ENCODE assay signal across 8 cellular contexts in the genomic region with DNA sequence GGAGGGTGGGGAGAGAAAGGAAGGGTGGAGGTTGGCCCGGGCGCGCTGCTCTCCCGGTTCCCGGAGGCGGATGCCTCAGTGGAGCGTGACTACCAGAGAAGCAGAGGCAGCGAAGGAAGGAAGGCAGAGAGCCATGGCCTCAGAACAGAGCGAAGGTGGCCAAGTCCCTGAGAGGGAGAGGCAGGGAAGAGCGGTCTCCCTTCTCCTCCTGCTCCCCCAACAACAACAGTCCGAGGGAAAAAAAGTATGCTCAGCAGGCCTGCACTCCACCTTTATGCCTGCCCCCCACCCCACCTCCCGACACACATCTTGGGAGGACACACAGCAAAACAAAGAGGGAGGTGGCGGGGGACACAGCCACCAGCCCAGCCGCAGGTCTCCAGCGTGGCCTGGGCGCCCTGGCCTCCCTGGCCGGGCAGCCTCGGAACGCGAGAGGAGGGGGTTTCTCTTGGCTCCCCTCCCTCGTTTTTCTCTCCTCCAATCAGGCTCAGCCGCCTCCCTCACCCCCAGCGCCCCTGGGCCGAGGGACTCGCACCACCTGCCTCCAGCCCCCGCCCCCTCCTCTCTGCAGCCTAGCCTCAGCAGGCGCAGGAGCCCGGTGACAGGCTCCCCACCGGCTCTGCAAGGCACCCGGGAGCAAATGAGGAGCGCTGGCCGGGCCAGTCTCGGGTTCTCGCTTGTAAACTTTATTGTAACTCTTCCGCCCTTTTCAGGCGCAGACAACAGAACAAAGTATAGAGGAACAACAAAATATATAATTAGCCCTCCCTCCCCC. TPM values are rescaled to one million over a fixed set of nuclear protein-coding genes. Genes with fewer than 3 reads are reported as not detected.
DNase-seq lines count a peak whose midpoint lies in the region; ATAC-seq and TF ChIP-seq lines count a peak whose summit lies in the region.

No MANE protein-coding gene starts in this region.

- H3K4me3 ChIP-seq in HUES6 (ENCODE audit: low read depth, low read length) (peak overlapping the region; percentile 54), WI38 (ENCODE audit: low read depth, low read length) (peak overlapping the region; percentile 20), mesodermal cell (ENCODE audit: extremely low read depth, insufficient read depth, low read length, poor library complexity, severe bottlenecking) (peak overlapping the region; percentile 45)

- intact Hi-C loops in CD4-positive, alpha-beta T cell (cut with DNase I, micrococcal nuclease): loop anchor here in 1 of 2 experiments (5.0 to 10.0 kb wide), 2 partner anchors 275 to 767 kb away; a partner anchor contains a TSS

- peaks cover 55% of the 10 kb centered on the region for H3K4me1 Mint-ChIP-seq in CD4-positive, alpha-beta T cell (ENCODE audit: low read depth)

- no peak for ATAC-seq in CD4-positive, alpha-beta T cell (ENCODE audit: poor library complexity)
- ATAC-seq in HG03520 (IDR thresholded peaks at IDR 0.05; ENCODE audit: unreplicated experiment): no peak

- H3K36me3 ChIP-seq in HUES6 (ENCODE audit: control insufficient read depth, insufficient read depth, low read length) (no peaks in the 10 kb centered on the region), mesodermal cell (ENCODE audit: control insufficient read depth, insufficient read depth, low read length) (no peaks in the 10 kb centered on the region)

- H3K27ac Mint-ChIP-seq in CD4-positive, alpha-beta T cell: no peak overlapping the region

- H3K9ac ChIP-seq in HUES6 (ENCODE audit: low read length): peak overlapping the region; percentile 94

- no peaks in the 10 kb centered on the region for H3K9me3 Mint-ChIP-seq in CD4-positive, alpha-beta T cell

- no peak overlapping the region for H3K27ac ChIP-seq in CD4-positive, alpha-beta T cell (ENCODE audit: low read depth, low read length)
- H3K27ac ChIP-seq in HUES6 (ENCODE audit: low read depth, low read length) (no peak overlapping the region), mesodermal cell (ENCODE audit: low read depth, low read length, severe bottlenecking) (peak overlapping the region; percentile 83)

- no peak for TF ChIP-seq CTCF in CD4-positive, alpha-beta T cell (IDR thresholded peaks at IDR 0.05)
- TF ChIP-seq CTCF in WI38 (IDR thresholded peaks at IDR 0.05; ENCODE audit: low read depth, low read length): no peak

- 3 to 4% methylated on average over 13 to 21 of the region's 36 CpGs for WGBS in mesodermal cell (ENCODE audit: insufficient coverage in 2 of 2), 2 experiments

- H3K4me1 ChIP-seq in HUES6 (ENCODE audit: control insufficient read depth, insufficient read depth, low read length): peaks cover 12% of the 10 kb centered on the region
- peaks cover 18% of the 10 kb centered on the region for H3K4me1 ChIP-seq in mesodermal cell (ENCODE audit: control insufficient read depth, insufficient read depth, low read length, poor library complexity, severe bottlenecking)

- H3K36me3 Mint-ChIP-seq in CD4-positive, alpha-beta T cell (ENCODE audit: low read depth): no peaks in the 10 kb centered on the region

- no peak for DNase-seq in CD4-positive, alpha-beta T cell
- DNase-seq in NCI-H1048 (lab: John Stamatoyannopoulos, UW) (no peak), NOMO-1 treated with DMSO at 0.1 percent for 48 hours (lab: John Stamatoyannopoulos, UW; ENCODE audit: unreplicated experiment) (no peak), iPS-NIHi7 (ENCODE audit: extremely low spot score) (no peak)

- peak overlapping the region; percentile 89 for H3K4me3 Mint-ChIP-seq in CD4-positive, alpha-beta T cell

- peaks cover 92% of the 10 kb centered on the region for H3K27me3 Mint-ChIP-seq in CD4-positive, alpha-beta T cell

- peaks cover 85% of the 10 kb centered on the region for H3K27me3 ChIP-seq in CD4-positive, alpha-beta T cell (ENCODE audit: control insufficient read depth, insufficient read depth, low read length)
- peaks cover 99% of the 10 kb centered on the region for H3K27me3 ChIP-seq in HUES6 (ENCODE audit: control insufficient read depth, insufficient read depth, low read length)

- no peaks in the 10 kb centered on the region for H3K9me3 ChIP-seq in CD4-positive, alpha-beta T cell (ENCODE audit: control insufficient read depth, low read length)
- H3K9me3 ChIP-seq in HUES6 (ENCODE audit: control insufficient read depth, insufficient read depth, low read depth, low read length): no peaks in the 10 kb centered on the region
- no peaks in the 10 kb centered on the region for H3K9me3 ChIP-seq in mesodermal cell (ENCODE audit: control insufficient read depth, low read length)

- POLR2A ChIA-PET in CD4-positive, alpha-beta T cell (lab: Charles Lee): no interaction called here

- CTCF ChIA-PET in CD4-positive, alpha-beta T cell (lab: Charles Lee): interaction anchor here (1.1 kb wide), 2 partner anchors 23 to 600 kb away, joined by 3 read pairs; no protein-coding TSS in a partner anchor

RNA-seq across cellular contexts. Expression of a gene that starts 1.1 kb away (rescaled TPM):
- not detected for total RNA-seq in CD4-positive, alpha-beta T cell
- polyA plus RNA-seq in mesodermal cell (2013, experiment 1 of 2): 10.4 TPM
- 19.8 TPM for polyA plus RNA-seq in mesodermal cell (2013, experiment 2 of 2)

RNA-seq across cellular contexts. Expression of a gene that starts 3.2 kb away (rescaled TPM):
- total RNA-seq in CD4-positive, alpha-beta T cell: not detected
- polyA plus RNA-seq in mesodermal cell (2013, experiment 1 of 2): 30.0 TPM
- polyA plus RNA-seq in mesodermal cell (2013, experiment 2 of 2): 41.5 TPM

RNA-seq across cellular contexts. Expression of a gene that starts 7.1 kb away (rescaled TPM):
- total RNA-seq in CD4-positive, alpha-beta T cell: not detected
- 38.9 TPM for polyA plus RNA-seq in mesodermal cell (2013, experiment 1 of 2)
- polyA plus RNA-seq in mesodermal cell (2013, experiment 2 of 2): 49.8 TPM

RNA-seq across cellular contexts. Expression of a gene that starts 14.3 kb away (rescaled TPM):
- total RNA-seq in CD4-positive, alpha-beta T cell: not detected
- polyA plus RNA-seq in mesodermal cell (2013, experiment 1 of 2): 35.5 TPM
- polyA plus RNA-seq in mesodermal cell (2013, experiment 2 of 2): 31.8 TPM

RNA-seq across cellular contexts. Expression of a gene that starts 18.3 kb away (rescaled TPM):
- total RNA-seq in CD4-positive, alpha-beta T cell: not detected
- 13.7 TPM for polyA plus RNA-seq in mesodermal cell (2013, experiment 1 of 2)
- 15.0 TPM for polyA plus RNA-seq in mesodermal cell (2013, experiment 2 of 2)
